Comparison of ENCODE assay signal across 1 cellular context in genomic region chr15:72231066-72231846, GRCh38.
TF ChIP-seq lines count a peak whose summit lies in the region.

Gene PKM (minus strand): TSS chr15:72231190. CDS start chr15:72219097, 12,093 bp downstream.

TF ChIP-seq in SK-N-SH, 30 proteins besides CTCF, POLR2A, EP300 and RAD21 (continued from another document):
- TF ChIP-seq FOXJ3 (CRISPR knock-in tag; IDR thresholded peaks at IDR 0.05) = no peak
- TF ChIP-seq, protein P1, sequence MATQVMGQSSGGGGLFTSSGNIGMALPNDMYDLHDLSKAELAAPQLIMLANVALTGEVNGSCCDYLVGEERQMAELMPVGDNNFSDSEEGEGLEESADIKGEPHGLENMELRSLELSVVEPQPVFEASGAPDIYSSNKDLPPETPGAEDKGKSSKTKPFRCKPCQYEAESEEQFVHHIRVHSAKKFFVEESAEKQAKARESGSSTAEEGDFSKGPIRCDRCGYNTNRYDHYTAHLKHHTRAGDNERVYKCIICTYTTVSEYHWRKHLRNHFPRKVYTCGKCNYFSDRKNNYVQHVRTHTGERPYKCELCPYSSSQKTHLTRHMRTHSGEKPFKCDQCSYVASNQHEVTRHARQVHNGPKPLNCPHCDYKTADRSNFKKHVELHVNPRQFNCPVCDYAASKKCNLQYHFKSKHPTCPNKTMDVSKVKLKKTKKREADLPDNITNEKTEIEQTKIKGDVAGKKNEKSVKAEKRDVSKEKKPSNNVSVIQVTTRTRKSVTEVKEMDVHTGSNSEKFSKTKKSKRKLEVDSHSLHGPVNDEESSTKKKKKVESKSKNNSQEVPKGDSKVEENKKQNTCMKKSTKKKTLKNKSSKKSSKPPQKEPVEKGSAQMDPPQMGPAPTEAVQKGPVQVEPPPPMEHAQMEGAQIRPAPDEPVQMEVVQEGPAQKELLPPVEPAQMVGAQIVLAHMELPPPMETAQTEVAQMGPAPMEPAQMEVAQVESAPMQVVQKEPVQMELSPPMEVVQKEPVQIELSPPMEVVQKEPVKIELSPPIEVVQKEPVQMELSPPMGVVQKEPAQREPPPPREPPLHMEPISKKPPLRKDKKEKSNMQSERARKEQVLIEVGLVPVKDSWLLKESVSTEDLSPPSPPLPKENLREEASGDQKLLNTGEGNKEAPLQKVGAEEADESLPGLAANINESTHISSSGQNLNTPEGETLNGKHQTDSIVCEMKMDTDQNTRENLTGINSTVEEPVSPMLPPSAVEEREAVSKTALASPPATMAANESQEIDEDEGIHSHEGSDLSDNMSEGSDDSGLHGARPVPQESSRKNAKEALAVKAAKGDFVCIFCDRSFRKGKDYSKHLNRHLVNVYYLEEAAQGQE (IDR thresholded peaks at IDR 0.05; ENCODE audit: low read depth, low read length) = peak; percentile 81
- peak; percentile 99 for TF ChIP-seq POLR2AphosphoS5 (IDR thresholded peaks at IDR 0.05; ENCODE audit: low read depth, low read length)
- peak; percentile 67 for TF ChIP-seq MXI1 (IDR thresholded peaks at IDR 0.05; ENCODE audit: low read depth, low read length)
- 0 out of 2 replicates have a peak, but pooled peaks have one; percentile 10 for TF ChIP-seq RFX5 (IDR thresholded peaks at IDR 0.05; ENCODE audit: low read length)
- TF ChIP-seq FOXM1 (IDR thresholded peaks at IDR 0.05; ENCODE audit: low read depth) = 0 out of 2 replicates have a peak, but pooled peaks have one; percentile 65
- TF ChIP-seq TEAD4 (IDR thresholded peaks at IDR 0.05; ENCODE audit: borderline replicate concordance, insufficient read depth) = peak; percentile 58
TF ChIP-seq in SK-N-SH: peak in this region for 21.
